26 cellular contexts compared by ENCODE assay signal in genomic region chr20:13295637-13296036, GRCh38.
"Had no signal": no experiment of that assay in that cellular context is flagged by ENCODE, and none has a peak within 500 bp of the region (broad histone marks: within the 10 kb centered on the region; RNA-seq: fewer than 3 reads in every experiment).

No MANE protein-coding gene starts in this region.

- DNase-seq: colonic mucosa; dermis blood vessel endothelial cell; effector memory CD4-positive, alpha-beta T cell; foreskin keratinocyte; heart right ventricle; hippocampal formation; immature natural killer cell; left ventricle myocardium superior; lower lobe of right lung; natural killer cell; right lobe of liver; stimulated activated CD4-positive, alpha-beta T cell treated with anti-CD3 and anti-CD28 coated beads, Interleukin-12 subunit alpha, Interleukin-12 subunit beta, amount 100 ng/mL, for 4 hours; stimulated activated CD4-positive, alpha-beta T cell treated with anti-CD3 and anti-CD28 coated beads, Interleukin-1b, Interleukin-23, amount 100 ng/mL, for 48 hours; stimulated activated CD4-positive, alpha-beta T cell treated with anti-CD3 and anti-CD28 coated beads, Interleukin-4, amount 100 ng/mL, for 1 hour; stimulated activated CD8-positive, alpha-beta memory T cell treated with anti-CD3 and anti-CD28 coated beads, Interleukin-4, amount 100 ng/mL, for 48 hours; stimulated activated naive CD4-positive, alpha-beta T cell treated with Interleukin-2 at 50 U/mL for 16 hours; stomach; thyroid gland; trophoblast cell had no signal

- H3K27me3 ChIP-seq: colonic mucosa, esophagus muscularis mucosa, foreskin keratinocyte, gastroesophageal sphincter, heart right ventricle, neutrophil, right lobe of liver, stomach, thyroid gland, vagina had no signal

- ATAC-seq: foreskin keratinocyte, gastroesophageal sphincter, heart right ventricle, left ventricle myocardium superior, lower lobe of right lung, natural killer cell, right lobe of liver had no signal

- H3K9me3 ChIP-seq: colonic mucosa, esophagus muscularis mucosa, gastroesophageal sphincter, heart right ventricle, lower lobe of right lung, neutrophil, right lobe of liver, stomach, thyroid gland, vagina had no signal

- H3K36me3 Mint-ChIP-seq: immature natural killer cell, natural killer cell had no signal

- H3K4me3 Mint-ChIP-seq: immature natural killer cell, natural killer cell had no signal

- H3K4me1 ChIP-seq: colonic mucosa, esophagus muscularis mucosa, gastroesophageal sphincter, heart right ventricle, lower lobe of right lung, parathyroid adenoma, stomach, thyroid gland, vagina had no signal

- H3K4me1 Mint-ChIP-seq: immature natural killer cell, natural killer cell had no signal

- H3K36me3 ChIP-seq: colonic mucosa, esophagus muscularis mucosa, heart right ventricle, lower lobe of right lung, neutrophil, vagina had no signal

- H3K4me3 ChIP-seq: colonic mucosa, esophagus muscularis mucosa, gastroesophageal sphincter, heart right ventricle, lower lobe of right lung, right lobe of liver, smooth muscle cell, stomach, thyroid gland, vagina had no signal

- H3K27ac Mint-ChIP-seq: immature natural killer cell, natural killer cell, progenitor cell of endocrine pancreas had no signal

- H3K27ac ChIP-seq: colonic mucosa, esophagus muscularis mucosa, foreskin keratinocyte, gastroesophageal sphincter, heart right ventricle, lower lobe of right lung, neutrophil, parathyroid adenoma, right lobe of liver, stomach, thyroid gland, vagina had no signal
